9 cellular contexts compared by ENCODE assay signal in the genomic region with DNA sequence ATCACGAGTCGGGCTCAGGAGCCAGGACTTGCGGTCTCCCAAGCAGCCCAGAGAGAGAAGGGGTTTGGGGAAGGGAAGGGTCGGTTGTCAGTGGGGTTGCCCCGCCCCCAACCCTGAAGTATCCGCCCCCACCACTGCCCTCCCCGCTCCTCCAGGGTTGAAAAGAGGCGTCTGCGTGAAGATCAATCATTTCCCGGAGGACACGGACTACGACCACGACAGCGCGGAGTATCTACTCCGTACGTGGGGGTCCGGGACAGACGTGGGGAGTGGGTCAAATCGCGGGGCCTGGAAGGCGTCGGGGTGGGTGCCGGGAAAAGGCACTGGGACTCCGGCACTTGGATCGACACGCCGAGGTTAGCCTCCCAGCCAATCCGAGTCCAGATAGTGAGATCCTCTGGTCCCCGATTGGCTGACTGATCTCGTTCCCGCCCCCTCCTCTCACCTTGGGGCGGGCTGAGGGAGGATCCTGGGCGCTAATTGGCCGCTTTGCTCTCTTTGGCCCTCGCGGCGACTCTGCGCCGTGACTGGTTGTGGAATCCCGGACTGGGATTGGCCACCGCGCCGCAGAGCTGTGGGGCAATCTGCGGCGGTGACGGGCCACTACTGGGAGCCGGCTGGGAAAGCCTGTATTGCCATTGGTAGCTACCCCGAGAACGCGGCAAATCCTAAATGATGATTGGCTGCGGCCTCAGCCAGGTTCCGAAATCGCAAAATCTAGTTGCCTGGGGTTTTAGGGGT. TPM values are rescaled to one million over a fixed set of nuclear protein-coding genes. Genes with fewer than 3 reads are reported as not detected.
A peak's percentile ranks its signal among the peaks of the same experiment; 100 is the strongest.
DNase-seq lines count a peak whose midpoint lies in the region; ATAC-seq and TF ChIP-seq lines count a peak whose summit lies in the region.
"Had no signal": no experiment of that assay in that cellular context is flagged by ENCODE, and none has a peak within 500 bp of the region (broad histone marks: within the 10 kb centered on the region; RNA-seq: fewer than 3 reads in every experiment).

No MANE protein-coding gene starts in this region.

- H3K9ac ChIP-seq in iPS-15b (ENCODE audit: low read depth, low read length), result no peak overlapping the region

- H3K27me3 ChIP-seq in body of pancreas, result peaks cover 0 to 28% of the 10 kb centered on the region in 2 donors
- no peaks in the 10 kb centered on the region for H3K27me3 ChIP-seq in iPS-15b (ENCODE audit: control insufficient read depth, insufficient read depth, low read length)

- 2 to 3% methylated on average over 26 to 54 of the region's 54 CpGs for WGBS in body of pancreas, 2 donors

- H3K36me3 ChIP-seq in body of pancreas (replicated peaks in 1 of 2; ENCODE audit: insufficient read depth in 1 of 2, low read depth in 2 of 2), result no peaks in the 10 kb centered on the region
- H3K36me3 ChIP-seq in iPS-15b (ENCODE audit: control insufficient read depth, insufficient read depth, low read length), result no peaks in the 10 kb centered on the region

- H3K36me3 Mint-ChIP-seq in CD14-positive monocyte, result peaks cover 18 to 19% of the 10 kb centered on the region in 2 donors

- no peak for TF ChIP-seq POLR2A in body of pancreas (IDR thresholded peaks at IDR 0.05)

- no peaks in the 10 kb centered on the region for H3K9me3 ChIP-seq in body of pancreas
- no peaks in the 10 kb centered on the region for H3K9me3 ChIP-seq in iPS-15b (ENCODE audit: control insufficient read depth, insufficient read depth, low read length)

- H3K4me1 ChIP-seq in body of pancreas (peaks cover 23% of the 10 kb centered on the region), iPS-15b (ENCODE audit: control insufficient read depth, insufficient read depth, low read length) (no peaks in the 10 kb centered on the region)

- TF ChIP-seq CTCF in CD14-positive monocyte (IDR thresholded peaks at IDR 0.05) (no peak), body of pancreas (IDR thresholded peaks at IDR 0.05) (no peak)

- intact Hi-C loops in CD14-positive monocyte (cut with micrococcal nuclease) (loop anchor here in 1 of 2 donors (5.0 kb wide), 1 partner anchor 44 kb away; no protein-coding TSS in a partner anchor), body of pancreas (cut with DNase I) (no loop called here)

- peaks cover 37% of the 10 kb centered on the region for H3K4me1 Mint-ChIP-seq in CD14-positive monocyte

- peaks cover 9 to 31% (median 27%) of the 10 kb centered on the region in 7 donors for H3K9me3 Mint-ChIP-seq in CD14-positive monocyte

- peak overlapping the region in 3 of 7 donors; percentile 52 to 82 (median 62) for H3K27ac Mint-ChIP-seq in CD14-positive monocyte

- H3K4me3 ChIP-seq in body of pancreas (no peak overlapping the region), iPS-15b (ENCODE audit: low read depth, low read length) (peak overlapping the region; percentile 76), skeletal muscle cell (ENCODE audit: low read depth, low read length) (peak overlapping the region; percentile 40)

- ATAC-seq in body of pancreas, result peak; percentile 43
- no peak for ATAC-seq in HG03159 (IDR thresholded peaks at IDR 0.05; ENCODE audit: unreplicated experiment)

- DNase-seq in CD14-positive monocyte (ENCODE audit: low spot score), result peak; percentile 55
- peak; percentile 83 for DNase-seq in OCI-M2 (lab: John Stamatoyannopoulos, UW; ENCODE audit: unreplicated experiment)
- DNase-seq in body of pancreas, result peak in 3 of 4 donors; percentile 20 to 49 (median 31)
- peak; percentile 72 for DNase-seq in skeletal muscle cell (ENCODE audit: low read depth)
- DNase-seq in COR-L47 (lab: John Stamatoyannopoulos, UW), result no peak
- no peak for DNase-seq in DMS 273 (lab: John Stamatoyannopoulos, UW; ENCODE audit: unreplicated experiment)

- peaks cover 55 to 72% (median 64%) of the 10 kb centered on the region in 3 donors for H3K27me3 Mint-ChIP-seq in CD14-positive monocyte (ENCODE audit: low read depth in 3 of 3)

- no peak overlapping the region for H3K27ac ChIP-seq in body of pancreas
- H3K27ac ChIP-seq: epithelial cell of prostate had no signal

- peak overlapping the region; percentile 73 to 86 for H3K4me3 Mint-ChIP-seq in CD14-positive monocyte

RNA-seq across cellular contexts. Expression of a gene that starts 13.3 kb away (rescaled TPM):
- polyA plus RNA-seq in CD14-positive monocyte, result under 1 TPM in 1 of 2 donors, not detected in 1; 0.18 TPM
- not detected for total RNA-seq in body of pancreas

RNA-seq across cellular contexts. Expression of a gene that starts 15.4 kb away (rescaled TPM):
- not detected for polyA plus RNA-seq in CD14-positive monocyte
- not detected for total RNA-seq in body of pancreas

Comparison
In these comparisons a context has a peak if more than half of its experiments do, and no peak if none do; other contexts are left out.
1. DNase-seq: peak in CD14-positive monocyte (single experiment), OCI-M2 (single experiment), body of pancreas (3 of 4) and skeletal muscle cell (single experiment); none in COR-L47 (single experiment) and DMS 273 (single experiment).
2. H3K4me3 ChIP-seq: peak in iPS-15b (single experiment) and skeletal muscle cell (single experiment); none in body of pancreas (0 of 2).